Comparison of ENCODE assay signal across 8 cellular contexts in the genomic region with DNA sequence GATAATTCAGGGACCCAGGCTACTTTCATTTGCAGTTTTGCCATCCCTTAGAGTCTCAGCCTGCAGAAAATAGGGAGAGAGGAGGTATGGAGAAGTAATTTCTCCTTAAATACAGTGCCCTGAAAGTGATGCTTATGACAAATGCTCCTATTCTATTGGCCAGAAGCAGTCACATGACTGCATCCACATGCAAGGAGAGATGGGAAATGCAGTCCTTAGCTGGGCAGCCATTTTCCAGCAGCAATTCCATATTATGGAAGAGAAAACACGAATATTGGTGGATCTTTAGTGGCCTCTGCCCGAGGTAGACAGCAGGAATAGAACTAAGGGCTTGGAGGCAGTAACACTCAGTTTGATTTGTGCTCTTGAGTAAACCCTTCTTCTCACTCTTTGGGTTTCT. TPM values are rescaled to one million over a fixed set of nuclear protein-coding genes. Genes with fewer than 3 reads are reported as not detected.
DNase-seq lines count a peak whose midpoint lies in the region; ATAC-seq and TF ChIP-seq lines count a peak whose summit lies in the region.

No MANE protein-coding gene starts in this region.

- no peak overlapping the region for H3K4me3 Mint-ChIP-seq in H9
- H3K4me3 Mint-ChIP-seq in activated CD4-positive, alpha-beta T cell treated with anti-CD3 and anti-CD28 coated beads, Interleukin-2, amount 10 ng/mL, durations not matched to agents 7 days and 5 days, result no peak overlapping the region

- H3K79me1 ChIP-seq in H9 (ENCODE audit: insufficient read depth, low read depth, low read length, poor library complexity, severe bottlenecking), result no peaks in the 10 kb centered on the region

- in situ Hi-C loops in ACHN (cut with HindIII; ENCODE audit: low pct_ligation_motif_present, low pct_unique_long_range_greater_than_20kb, low sequenced_read_pairs), result no loop called here

- H4K8ac ChIP-seq in H9 (replicated peaks; ENCODE audit: insufficient read length, low read depth, low read length), result no peak overlapping the region

- CTCF ChIA-PET in activated CD4-positive, alpha-beta T cell treated with anti-CD3 and anti-CD28 coated beads, Interleukin-2, amount 10 ng/mL, durations not matched to agents 7 days and 5 days (lab: Charles Lee), result no interaction called here

- H3K9ac ChIP-seq in H9 (ENCODE audit: extremely low read depth, insufficient read length, low read length), result no peak overlapping the region

- no peaks in the 10 kb centered on the region for H3K4me1 ChIP-seq in H9 (ENCODE audit: insufficient read depth, low read length)

- peak; percentile 99 for ATAC-seq in SK-N-SH treated with all-trans-retinoic acid at 6 μM for 48 hours

- H4K5ac ChIP-seq in H9 (ENCODE audit: insufficient read length, low read depth, low read length), result no peak overlapping the region

- H3K9me3 ChIP-seq in H9 (ENCODE audit: control insufficient read depth, low read depth, low read length), result no peaks in the 10 kb centered on the region

- no peak overlapping the region for H2BK12ac ChIP-seq in H9 (ENCODE audit: insufficient read length, low read depth, low read length)

- no peak overlapping the region for H2BK120ac ChIP-seq in H9 (ENCODE audit: low read depth, low read length, poor library complexity, severe bottlenecking)

- peaks cover 0 to 7% (median 6%) of the 10 kb centered on the region in 3 experiments; a peak in 4 of 7 replicates for H3K36me3 Mint-ChIP-seq in H9 (ENCODE audit: insufficient read depth in 1 of 3, low read depth in 3 of 3)
- peaks cover 63% of the 10 kb centered on the region for H3K36me3 Mint-ChIP-seq in activated CD4-positive, alpha-beta T cell treated with anti-CD3 and anti-CD28 coated beads, Interleukin-2, amount 10 ng/mL, durations not matched to agents 7 days and 5 days (ENCODE audit: low read depth)

- H3K56ac ChIP-seq in H9 (ENCODE audit: insufficient read length, low read depth, low read length), result no peak overlapping the region

- no peak overlapping the region for H3K4me2 ChIP-seq in H9 (ENCODE audit: insufficient read depth, insufficient read length, low read length)

- H3K27ac ChIP-seq in H9 (ENCODE audit: insufficient read length, low read depth, low read length), result no peak overlapping the region

- H2BK20ac ChIP-seq in H9 (ENCODE audit: low read depth, low read length, poor library complexity, severe bottlenecking), result no peak overlapping the region

- H3K27me3 ChIP-seq in H9 (ENCODE audit: insufficient read depth, low read length), result no peaks in the 10 kb centered on the region

- peak overlapping the region in 1 of 3 experiments; percentile 21; a peak in 1 of 7 replicates for H3K27ac Mint-ChIP-seq in H9
- no peak overlapping the region for H3K27ac Mint-ChIP-seq in activated CD4-positive, alpha-beta T cell treated with anti-CD3 and anti-CD28 coated beads, Interleukin-2, amount 10 ng/mL, durations not matched to agents 7 days and 5 days

- no peaks in the 10 kb centered on the region for H3K23me2 ChIP-seq in H9 (ENCODE audit: insufficient read length, low read depth, low read length, poor library complexity, severe bottlenecking)

- no peak overlapping the region for H3K23ac ChIP-seq in H9 (ENCODE audit: insufficient read length, low read depth, low read length)

- no peak overlapping the region for H3K14ac ChIP-seq in H9 (ENCODE audit: insufficient read depth, low read length)

- DNase-seq in ACHN, result peak; percentile 42
- peak; percentile 38 for DNase-seq in H9
- peak; percentile 19 for DNase-seq in germinal center (ENCODE audit: low spot score)
- no peak for DNase-seq in COR-L47 (lab: John Stamatoyannopoulos, UW)
- no peak for DNase-seq in activated CD4-positive, alpha-beta T cell treated with anti-CD3 and anti-CD28 coated beads, Interleukin-2, amount 10 ng/mL, durations not matched to agents 7 days and 5 days
- no peak for DNase-seq in DMS79 (lab: John Stamatoyannopoulos, UW)
- DNase-seq in NCI-H187 treated with DMSO at 0.1 percent for 48 hours (lab: John Stamatoyannopoulos, UW), result no peak

- no peak overlapping the region for H3T11ph ChIP-seq in H9 (ENCODE audit: low read length)

- POLR2A ChIA-PET in activated CD4-positive, alpha-beta T cell treated with anti-CD3 and anti-CD28 coated beads, Interleukin-2, amount 10 ng/mL, durations not matched to agents 7 days and 5 days (lab: Charles Lee), result no interaction called here

- no peak overlapping the region for H4K91ac ChIP-seq in H9 (ENCODE audit: insufficient read length, low read depth, low read length)

- no peak overlapping the region for H3K18ac ChIP-seq in H9 (ENCODE audit: insufficient read length, low read depth, low read length)

- H3K27me3 Mint-ChIP-seq in H9 (ENCODE audit: low read depth), result peaks cover 31% of the 10 kb centered on the region
- H3K27me3 Mint-ChIP-seq in activated CD4-positive, alpha-beta T cell treated with anti-CD3 and anti-CD28 coated beads, Interleukin-2, amount 10 ng/mL, durations not matched to agents 7 days and 5 days, result no peaks in the 10 kb centered on the region

- peak overlapping the region; percentile 84 for H2AFZ ChIP-seq in H9 (ENCODE audit: low read length)

- no peaks in the 10 kb centered on the region for H3K4me1 Mint-ChIP-seq in H9
- peaks cover 63% of the 10 kb centered on the region for H3K4me1 Mint-ChIP-seq in activated CD4-positive, alpha-beta T cell treated with anti-CD3 and anti-CD28 coated beads, Interleukin-2, amount 10 ng/mL, durations not matched to agents 7 days and 5 days

- TF ChIP-seq CTCF in H9 (conservative IDR thresholded peaks at IDR 0.05), result no peak

- H2AK5ac ChIP-seq in H9 (ENCODE audit: insufficient read length, low read length), result no peak overlapping the region

- H2BK5ac ChIP-seq in H9 (ENCODE audit: insufficient read length, low read length), result no peak overlapping the region

- H3K4ac ChIP-seq in H9 (ENCODE audit: low read depth, low read length), result no peak overlapping the region

- H3K9me3 Mint-ChIP-seq in H9, result peaks cover 20 to 73% of the 10 kb centered on the region in 2 experiments
- peaks cover 13% of the 10 kb centered on the region for H3K9me3 Mint-ChIP-seq in activated CD4-positive, alpha-beta T cell treated with anti-CD3 and anti-CD28 coated beads, Interleukin-2, amount 10 ng/mL, durations not matched to agents 7 days and 5 days

- no peaks in the 10 kb centered on the region for H4K20me1 ChIP-seq in H9 (ENCODE audit: control insufficient read depth, insufficient read depth, insufficient read length)

- H3K79me2 ChIP-seq in H9 (ENCODE audit: insufficient read depth, low read length), result no peaks in the 10 kb centered on the region

- no CpG with 5 or more reads among the region's 2 CpGs for WGBS in H9 (ENCODE audit: extremely low coverage, insufficient read length, low lambda C conversion rate)

- H2BK15ac ChIP-seq in H9 (ENCODE audit: low read depth, low read length), result no peak overlapping the region

TF ChIP-seq in SK-N-SH treated with all-trans-retinoic acid at 6 μM for 48 hours, 23 proteins besides CTCF, POLR2A, EP300 and RAD21:
- TF ChIP-seq, protein P1, sequence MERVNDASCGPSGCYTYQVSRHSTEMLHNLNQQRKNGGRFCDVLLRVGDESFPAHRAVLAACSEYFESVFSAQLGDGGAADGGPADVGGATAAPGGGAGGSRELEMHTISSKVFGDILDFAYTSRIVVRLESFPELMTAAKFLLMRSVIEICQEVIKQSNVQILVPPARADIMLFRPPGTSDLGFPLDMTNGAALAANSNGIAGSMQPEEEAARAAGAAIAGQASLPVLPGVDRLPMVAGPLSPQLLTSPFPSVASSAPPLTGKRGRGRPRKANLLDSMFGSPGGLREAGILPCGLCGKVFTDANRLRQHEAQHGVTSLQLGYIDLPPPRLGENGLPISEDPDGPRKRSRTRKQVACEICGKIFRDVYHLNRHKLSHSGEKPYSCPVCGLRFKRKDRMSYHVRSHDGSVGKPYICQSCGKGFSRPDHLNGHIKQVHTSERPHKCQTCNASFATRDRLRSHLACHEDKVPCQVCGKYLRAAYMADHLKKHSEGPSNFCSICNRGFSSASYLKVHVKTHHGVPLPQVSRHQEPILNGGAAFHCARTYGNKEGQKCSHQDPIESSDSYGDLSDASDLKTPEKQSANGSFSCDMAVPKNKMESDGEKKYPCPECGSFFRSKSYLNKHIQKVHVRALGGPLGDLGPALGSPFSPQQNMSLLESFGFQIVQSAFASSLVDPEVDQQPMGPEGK (CRISPR knock-in tag; IDR thresholded peaks at IDR 0.05; ENCODE audit: borderline replicate concordance), result no peak
- TF ChIP-seq ISL1 (CRISPR knock-in tag; IDR thresholded peaks at IDR 0.05) (no peak), SNAI2 (CRISPR knock-in tag; IDR thresholded peaks at IDR 0.05) (no peak)

RNA-seq across cellular contexts. Expression of gene VAV1, which starts 39.4 kb away (rescaled TPM):
- 0.61 and 0.90 TPM in 2 replicates for total RNA-seq in H9 (2021)
- 100 to 1,000 TPM; 123 to 132 TPM for total RNA-seq in activated CD4-positive, alpha-beta T cell treated with anti-CD3 and anti-CD28 coated beads, Interleukin-2, amount 10 ng/mL, durations not matched to agents 7 days and 5 days

RNA-seq across cellular contexts. Expression of gene SH2D3A, which starts 44.7 kb away (rescaled TPM):
- total RNA-seq in H9 (2021), result 17.9 and 22.0 TPM in 2 replicates
- total RNA-seq in activated CD4-positive, alpha-beta T cell treated with anti-CD3 and anti-CD28 coated beads, Interleukin-2, amount 10 ng/mL, durations not matched to agents 7 days and 5 days, result 10 to 100 TPM; 31.5 to 35.2 TPM

Comparison
In these comparisons a context has a peak if more than half of its experiments do, and no peak if none do; other contexts are left out.
1. DNase-seq: peak in ACHN (single experiment), H9 (single experiment) and germinal center (single experiment); none in COR-L47 (single experiment), activated CD4-positive, alpha-beta T cell treated with anti-CD3 and anti-CD28 coated beads, Interleukin-2, amount 10 ng/mL, durations not matched to agents 7 days and 5 days (single experiment), DMS79 (single experiment) and NCI-H187 treated with DMSO at 0.1 percent for 48 hours (single experiment).
2. RNA of gene VAV1, which starts 39.4 kb away (total RNA-seq): 123 to 132 TPM in activated CD4-positive, alpha-beta T cell treated with anti-CD3 and anti-CD28 coated beads, Interleukin-2, amount 10 ng/mL, durations not matched to agents 7 days and 5 days; 0.61 to 0.90 TPM in H9; every median in the first group is over 10 times any median in the second.